In the genomic region with DNA sequence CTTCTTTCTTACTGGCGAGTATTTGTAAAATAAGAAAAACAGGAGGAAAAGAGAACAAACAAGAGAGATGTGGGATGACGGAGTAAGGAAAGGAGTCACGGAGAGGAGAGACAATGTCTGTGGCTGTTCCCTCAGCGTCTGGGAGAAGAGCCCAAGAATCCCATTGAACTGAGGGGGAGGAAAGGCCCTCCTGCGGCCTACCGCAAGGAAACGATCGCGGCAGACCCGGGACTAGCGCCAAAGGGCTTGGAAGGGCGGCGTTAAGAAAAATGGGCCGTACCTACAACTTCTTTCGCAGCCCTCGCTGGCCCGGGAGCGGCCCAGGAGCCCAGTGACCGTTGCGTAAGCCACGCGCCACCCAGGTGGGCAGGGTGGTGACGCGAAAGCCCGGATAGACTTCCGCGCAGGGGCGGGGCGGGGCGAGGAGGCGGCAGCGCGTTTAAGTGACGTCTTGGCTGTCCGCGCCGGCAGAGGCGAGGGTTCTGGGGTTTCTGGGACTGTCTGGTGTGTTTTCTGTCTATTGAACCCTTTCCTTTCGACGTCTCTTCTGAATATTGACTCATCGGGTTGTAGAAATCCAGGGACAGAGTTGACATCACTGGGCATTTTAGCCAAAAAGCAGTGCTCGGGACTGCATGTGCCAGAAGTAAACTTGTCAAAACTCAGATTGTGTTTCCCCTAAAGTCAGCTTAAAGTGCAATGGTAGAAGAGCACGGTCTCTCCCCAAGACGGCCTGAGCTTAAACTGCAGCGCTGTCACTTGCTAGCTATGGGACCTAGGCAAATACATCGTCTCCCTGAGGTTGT, we compare ENCODE assay signal across 1 cellular context.
TF ChIP-seq lines count a peak whose summit lies in the region.

A gene with protein sequence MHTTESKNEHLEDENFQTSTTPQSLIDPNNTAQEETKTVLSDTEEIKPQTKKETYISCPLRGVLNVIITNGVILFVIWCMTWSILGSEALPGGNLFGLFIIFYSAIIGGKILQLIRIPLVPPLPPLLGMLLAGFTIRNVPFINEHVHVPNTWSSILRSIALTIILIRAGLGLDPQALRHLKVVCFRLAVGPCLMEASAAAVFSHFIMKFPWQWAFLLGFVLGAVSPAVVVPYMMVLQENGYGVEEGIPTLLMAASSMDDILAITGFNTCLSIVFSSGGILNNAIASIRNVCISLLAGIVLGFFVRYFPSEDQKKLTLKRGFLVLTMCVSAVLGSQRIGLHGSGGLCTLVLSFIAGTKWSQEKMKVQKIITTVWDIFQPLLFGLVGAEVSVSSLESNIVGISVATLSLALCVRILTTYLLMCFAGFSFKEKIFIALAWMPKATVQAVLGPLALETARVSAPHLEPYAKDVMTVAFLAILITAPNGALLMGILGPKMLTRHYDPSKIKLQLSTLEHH (minus strand): TSS at position 387 of the 806 bp plus-strand sequence. CDS start 27,994 bp downstream, outside the sequence.

TF ChIP-seq in SK-N-SH, 30 proteins besides CTCF, POLR2A, EP300 and RAD21 (continued from another document):
- TF ChIP-seq MAX (IDR thresholded peaks at IDR 0.05; ENCODE audit: low read depth) = peak; percentile 90; the same call in 1 of the 2 replicates
- peak; percentile 21; the same call in 1 of the 2 replicates for TF ChIP-seq PBX3 (IDR thresholded peaks at IDR 0.05)
- peak; percentile 44; the same call in 1 of the 2 replicates for TF ChIP-seq SIN3A (IDR thresholded peaks at IDR 0.05; ENCODE audit: borderline replicate concordance, low read depth, low read length)
- TF ChIP-seq, protein P1, sequence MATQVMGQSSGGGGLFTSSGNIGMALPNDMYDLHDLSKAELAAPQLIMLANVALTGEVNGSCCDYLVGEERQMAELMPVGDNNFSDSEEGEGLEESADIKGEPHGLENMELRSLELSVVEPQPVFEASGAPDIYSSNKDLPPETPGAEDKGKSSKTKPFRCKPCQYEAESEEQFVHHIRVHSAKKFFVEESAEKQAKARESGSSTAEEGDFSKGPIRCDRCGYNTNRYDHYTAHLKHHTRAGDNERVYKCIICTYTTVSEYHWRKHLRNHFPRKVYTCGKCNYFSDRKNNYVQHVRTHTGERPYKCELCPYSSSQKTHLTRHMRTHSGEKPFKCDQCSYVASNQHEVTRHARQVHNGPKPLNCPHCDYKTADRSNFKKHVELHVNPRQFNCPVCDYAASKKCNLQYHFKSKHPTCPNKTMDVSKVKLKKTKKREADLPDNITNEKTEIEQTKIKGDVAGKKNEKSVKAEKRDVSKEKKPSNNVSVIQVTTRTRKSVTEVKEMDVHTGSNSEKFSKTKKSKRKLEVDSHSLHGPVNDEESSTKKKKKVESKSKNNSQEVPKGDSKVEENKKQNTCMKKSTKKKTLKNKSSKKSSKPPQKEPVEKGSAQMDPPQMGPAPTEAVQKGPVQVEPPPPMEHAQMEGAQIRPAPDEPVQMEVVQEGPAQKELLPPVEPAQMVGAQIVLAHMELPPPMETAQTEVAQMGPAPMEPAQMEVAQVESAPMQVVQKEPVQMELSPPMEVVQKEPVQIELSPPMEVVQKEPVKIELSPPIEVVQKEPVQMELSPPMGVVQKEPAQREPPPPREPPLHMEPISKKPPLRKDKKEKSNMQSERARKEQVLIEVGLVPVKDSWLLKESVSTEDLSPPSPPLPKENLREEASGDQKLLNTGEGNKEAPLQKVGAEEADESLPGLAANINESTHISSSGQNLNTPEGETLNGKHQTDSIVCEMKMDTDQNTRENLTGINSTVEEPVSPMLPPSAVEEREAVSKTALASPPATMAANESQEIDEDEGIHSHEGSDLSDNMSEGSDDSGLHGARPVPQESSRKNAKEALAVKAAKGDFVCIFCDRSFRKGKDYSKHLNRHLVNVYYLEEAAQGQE (IDR thresholded peaks at IDR 0.05; ENCODE audit: low read depth, low read length) = 0 out of 2 replicates have a peak, but pooled peaks have one; percentile 7
- TF ChIP-seq TAF1 (IDR thresholded peaks at IDR 0.05; ENCODE audit: borderline replicate concordance, low read depth, low read length) = peak; percentile 58; the same call in 1 of the 2 replicates
- TF ChIP-seq TCF12 (IDR thresholded peaks at IDR 0.05) = peak; percentile 56
